In the genomic region with DNA sequence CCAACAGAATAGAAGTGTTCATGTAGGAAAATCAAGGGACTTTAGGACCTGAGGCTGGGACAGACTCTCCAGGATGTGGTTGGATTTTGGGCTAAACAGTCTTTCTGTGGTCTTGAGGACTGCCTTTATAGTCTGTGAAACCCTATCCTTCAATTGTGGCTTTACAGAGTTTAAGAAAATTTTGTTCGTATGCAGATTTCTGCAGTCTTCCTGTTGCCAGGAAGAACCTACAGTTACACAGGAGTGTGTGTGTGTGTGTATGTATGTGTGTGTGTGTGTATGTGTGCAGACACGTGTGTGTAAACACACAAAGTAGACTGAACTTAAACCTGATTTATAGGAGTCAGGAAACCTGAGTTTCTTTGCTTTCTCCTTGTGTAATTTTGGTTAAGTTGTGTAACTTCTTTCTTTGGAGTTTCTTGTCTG, we compare ENCODE assay signal across 8 cellular contexts. TPM values are rescaled to one million over a fixed set of nuclear protein-coding genes. Genes with fewer than 3 reads are reported as not detected.
A peak's percentile ranks its signal among the peaks of the same experiment; 100 is the strongest.
DNase-seq lines count a peak whose midpoint lies in the region.

No MANE protein-coding gene starts in this region.

- H3K36me3 Mint-ChIP-seq in CD8-positive, alpha-beta memory T cell = no peaks in the 10 kb centered on the region

- no peaks in the 10 kb centered on the region for H3K27me3 ChIP-seq in CD8-positive, alpha-beta memory T cell (ENCODE audit: insufficient read depth, low read length, poor library complexity, severe bottlenecking)
- H3K27me3 ChIP-seq in GM23248 (replicated peaks; ENCODE audit: insufficient read depth) (no peaks in the 10 kb centered on the region), iPS-18a (ENCODE audit: control insufficient read depth, insufficient read depth, low read length) (no peaks in the 10 kb centered on the region)

- POLR2A ChIA-PET in CD8-positive, alpha-beta memory T cell (lab: Charles Lee) = interaction anchor here (0.6 kb wide), 1 partner anchor 503 kb away, joined by 3 read pairs; no protein-coding TSS in a partner anchor

- CTCF ChIA-PET in CD8-positive, alpha-beta memory T cell (lab: Charles Lee) = no interaction called here

- H4K20me1 ChIP-seq in GM23248 (ENCODE audit: insufficient read depth) = peaks cover 90% of the 10 kb centered on the region

- no peak overlapping the region for H3K27ac ChIP-seq in CD8-positive, alpha-beta memory T cell (ENCODE audit: low read depth, low read length)
- H3K27ac ChIP-seq in GM23248 = peak overlapping the region; percentile 16; the same call in 1 of the 2 replicates
- peak overlapping the region; percentile 36 for H3K27ac ChIP-seq in iPS-18a (ENCODE audit: low read length)

- H3K9me3 ChIP-seq in CD8-positive, alpha-beta memory T cell (ENCODE audit: low read length) = no peaks in the 10 kb centered on the region
- H3K9me3 ChIP-seq in GM23248 (ENCODE audit: low read depth) (no peaks in the 10 kb centered on the region), iPS-18a (ENCODE audit: control insufficient read depth, low read depth, low read length) (no peaks in the 10 kb centered on the region)

- no peak overlapping the region for H2AFZ ChIP-seq in GM23248

- DNase-seq in CD8-positive, alpha-beta memory T cell = peak in 2 of 5 donors; percentile 54 to 58
- DNase-seq in GM23248 (no peak), SK-MEL-5 (ENCODE audit: low read depth, low spot score) (peak; percentile 82), medulla oblongata (ENCODE audit: extremely low spot score) (no peak), HuH-7.5 (ENCODE audit: low spot score) (no peak), NCI-H2081 treated with DMSO at 0.1 percent for 48 hours (lab: John Stamatoyannopoulos, UW) (no peak)
- DNase-seq in stimulated activated CD4-positive, alpha-beta T cell treated with anti-CD3 and anti-CD28 coated beads, Interleukin-15, amount 100 ng/mL, for 24 hours = no peak

- peak overlapping the region; percentile 49 to 77 (median 57) for H3K4me3 Mint-ChIP-seq in CD8-positive, alpha-beta memory T cell

- in situ Hi-C loops in GM23248 (cut with MboI) (no loop called here), SK-MEL-5 (cut with HindIII; ENCODE audit: low pct_unique_long_range_greater_than_20kb, low sequenced_read_pairs) (no loop called here)

- H3K27ac Mint-ChIP-seq in CD8-positive, alpha-beta memory T cell = peak overlapping the region; percentile 63 to 99 (median 90)

- H3K27me3 Mint-ChIP-seq in CD8-positive, alpha-beta memory T cell = no peaks in the 10 kb centered on the region

- no peaks in the 10 kb centered on the region for H3K36me3 ChIP-seq in CD8-positive, alpha-beta memory T cell (ENCODE audit: insufficient read depth, low read length)
- H3K36me3 ChIP-seq in GM23248 (ENCODE audit: low read depth) = peaks cover 9% of the 10 kb centered on the region; the same call in 1 of the 2 replicates
- H3K36me3 ChIP-seq in iPS-18a (ENCODE audit: control insufficient read depth, low read depth, low read length) = no peaks in the 10 kb centered on the region

- no peaks in the 10 kb centered on the region for H3K9me3 Mint-ChIP-seq in CD8-positive, alpha-beta memory T cell

- H3K4me1 Mint-ChIP-seq in CD8-positive, alpha-beta memory T cell = peaks cover 81 to 95% (median 94%) of the 10 kb centered on the region in 3 donors

- H3F3A ChIP-seq in GM23248 (ENCODE audit: insufficient read depth) = peaks cover 93% of the 10 kb centered on the region

- 75 to 81% methylated on average over 2 of the region's 2 CpGs for WGBS in GM23248 (ENCODE audit: low coverage in 1 of 2, low lambda C conversion rate in 2 of 2, missing lambda C conversion rate in 2 of 2), 2 experiments

- peaks cover 86% of the 10 kb centered on the region for H3K4me1 ChIP-seq in CD8-positive, alpha-beta memory T cell (ENCODE audit: insufficient read depth, low read length)
- peaks cover 95% of the 10 kb centered on the region for H3K4me1 ChIP-seq in GM23248 (ENCODE audit: insufficient read depth)
- H3K4me1 ChIP-seq in iPS-18a (ENCODE audit: control insufficient read depth, low read depth, low read length) = peaks cover 8% of the 10 kb centered on the region

- H3K4me3 ChIP-seq in CD8-positive, alpha-beta memory T cell (ENCODE audit: low read length) = no peak overlapping the region
- peak overlapping the region; percentile 20; the same call in 1 of the 2 replicates for H3K4me3 ChIP-seq in GM23248
- no peak overlapping the region for H3K4me3 ChIP-seq in iPS-18a (ENCODE audit: low read length)

- H3K4me2 ChIP-seq in GM23248 (ENCODE audit: unreplicated experiment) = peak overlapping the region; percentile 35

- no peaks in the 10 kb centered on the region for H3K9me2 ChIP-seq in GM23248 (ENCODE audit: insufficient read depth)

- H3K79me2 ChIP-seq in GM23248 (ENCODE audit: insufficient read depth) = peaks cover 100% of the 10 kb centered on the region

- H3K9ac ChIP-seq in GM23248 = peak overlapping the region; percentile 21; the same call in 1 of the 2 replicates
- no peak overlapping the region for H3K9ac ChIP-seq in iPS-18a (ENCODE audit: low read length)

RNA-seq across cellular contexts. Expression of a gene that starts 22.8 kb away (rescaled TPM):
- 10 to 100 TPM; 64.7 to 68.6 TPM for total RNA-seq in CD8-positive, alpha-beta memory T cell
- polyA plus RNA-seq in CD8-positive, alpha-beta memory T cell = 80.8 TPM
- total RNA-seq in GM23248 (2014; rRNA removed; shearing (Covaris generic)) = 1,026 and 1,186 TPM in 2 replicates
- polyA plus RNA-seq in GM23248 (2016; fragmentation: Nextera tagmentation; extraction: Ambion mirVana) = 693 and 700 TPM in 2 replicates
- 49.2 and 51.1 TPM in 2 replicates for total RNA-seq in SK-MEL-5 (2014; rRNA removed; shearing (Covaris generic))
- 25.3 and 28.8 TPM in 2 replicates for polyA plus RNA-seq in SK-MEL-5 (2015; cell fraction: cytosol; rRNA removed)
- polyA plus RNA-seq in SK-MEL-5 (2015; cell fraction: nucleus; rRNA removed) = 22.5 and 40.8 TPM in 2 replicates

Comparison
In these comparisons a context has a peak if more than half of its experiments do, and no peak if none do; other contexts are left out.
1. RNA of a gene that starts 22.8 kb away (total RNA-seq): 1,026 to 1,186 TPM in GM23248; 64.7 to 68.6 TPM in CD8-positive, alpha-beta memory T cell and 49.2 to 51.1 TPM in SK-MEL-5; every median in the first group is over 10 times any median in the second.